In the genomic region with DNA sequence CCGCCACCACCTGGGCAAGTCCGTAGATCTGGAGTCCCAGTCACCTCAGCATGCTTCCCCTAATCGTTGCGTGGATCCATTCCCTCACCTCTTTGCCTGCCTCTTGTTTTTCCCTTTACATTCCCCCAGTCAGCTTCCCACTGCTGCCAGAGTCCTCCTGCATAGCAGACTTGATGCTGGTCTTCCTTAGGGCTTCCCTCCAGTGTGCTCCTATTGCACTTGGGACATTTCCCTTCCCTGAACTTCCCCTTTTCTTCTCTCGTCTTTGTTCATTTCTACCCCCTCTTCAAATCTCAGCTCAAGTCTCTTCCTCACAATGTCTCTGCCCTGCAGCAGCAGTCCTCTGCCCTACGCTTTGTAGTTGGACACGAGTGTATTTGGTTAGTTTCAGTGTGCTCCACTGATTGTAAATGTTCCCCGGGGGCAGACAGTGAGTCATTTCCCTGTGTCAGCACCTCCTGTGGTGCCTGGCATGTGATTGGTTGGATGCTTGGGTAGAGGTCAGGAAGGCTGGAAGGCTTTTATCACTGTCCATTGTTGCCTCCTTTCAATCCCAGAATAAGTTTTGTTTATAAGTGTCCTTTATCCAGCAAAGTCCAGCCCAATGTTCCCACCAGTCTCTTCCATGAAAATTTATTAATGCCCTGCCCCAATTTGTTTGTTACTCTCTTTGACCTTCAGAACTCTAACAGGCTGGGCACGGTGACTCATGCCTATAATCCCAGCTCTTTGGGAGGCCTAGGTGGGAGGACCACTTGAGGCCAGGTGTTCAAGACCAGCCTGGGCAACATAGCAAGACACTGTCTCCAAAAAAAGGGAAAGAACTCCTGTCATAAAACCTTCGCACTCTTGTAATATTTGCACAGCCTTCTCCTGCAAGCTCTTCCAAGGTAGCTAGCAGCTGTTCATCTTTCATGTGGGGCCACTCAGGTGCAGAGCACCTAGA, we compare ENCODE assay signal across 8 cellular contexts. TPM values are rescaled to one million over a fixed set of nuclear protein-coding genes. Genes with fewer than 3 reads are reported as not detected.
DNase-seq lines count a peak whose midpoint lies in the region; ATAC-seq and FAIRE-seq lines count a peak whose summit lies in the region.

No MANE protein-coding gene starts in this region.

- no peak overlapping the region for H3K23ac ChIP-seq in neuronal stem cell (ENCODE audit: low read depth, low read length, poor library complexity)

- H3K4me2 ChIP-seq in GM23248 (ENCODE audit: unreplicated experiment) = no peak overlapping the region
- H3K4me2 ChIP-seq in skeletal muscle satellite cell (ENCODE audit: low read length) = peak overlapping the region; percentile 24
- H3K4me2 ChIP-seq in neuronal stem cell (ENCODE audit: insufficient read depth, low read length, poor library complexity, severe bottlenecking) = no peak overlapping the region

- no peak overlapping the region for H2BK120ac ChIP-seq in neuronal stem cell (ENCODE audit: low read depth, low read length)

- H3K36me3 ChIP-seq in GM23248 (ENCODE audit: low read depth) = peaks cover 11% of the 10 kb centered on the region; the same call in 1 of the 2 replicates
- peaks cover 51% of the 10 kb centered on the region for H3K36me3 ChIP-seq in skeletal muscle satellite cell (ENCODE audit: insufficient read depth, low read length)
- H3K36me3 ChIP-seq in neuronal stem cell (replicated peaks in 1 of 2; ENCODE audit: control insufficient read depth in 2 of 2, insufficient read depth in 2 of 2, low read length in 2 of 2) = peaks cover 9 to 80% of the 10 kb centered on the region in 2 donors

- DNase-seq in AG08396 (ENCODE audit: low spot score) (peak; percentile 38), GM23248 (peak; percentile 52), RCC 7860 (ENCODE audit: low spot score) (peak; percentile 63), fibroblast of gingiva (ENCODE audit: low read depth) (peak; percentile 44), neuronal stem cell (ENCODE audit: low spot score) (no peak), inferior parietal cortex (ENCODE audit: extremely low spot score) (no peak)

- H3F3A ChIP-seq in GM23248 (ENCODE audit: insufficient read depth) = peaks cover 7% of the 10 kb centered on the region; the same call in 1 of the 2 replicates

- no peak overlapping the region for H2BK5ac ChIP-seq in neuronal stem cell (ENCODE audit: low read length)

- no peak overlapping the region for H3K9ac ChIP-seq in GM23248
- no peak overlapping the region for H3K9ac ChIP-seq in skeletal muscle satellite cell (ENCODE audit: low read depth, low read length)
- no peak overlapping the region for H3K9ac ChIP-seq in neuronal stem cell (ENCODE audit: low read depth, low read length, poor library complexity)

- peak; percentile 7 for FAIRE-seq in RCC 7860 (lab: Jason Lieb, UNC)

- no peaks in the 10 kb centered on the region for H3K9me2 ChIP-seq in GM23248 (ENCODE audit: insufficient read depth)

- peaks cover 10% of the 10 kb centered on the region for H3K4me1 ChIP-seq in GM23248 (ENCODE audit: insufficient read depth)
- H3K4me1 ChIP-seq in skeletal muscle satellite cell (ENCODE audit: control insufficient read depth, insufficient read depth, low read length) = peaks cover 10% of the 10 kb centered on the region
- peaks cover 2 to 6% of the 10 kb centered on the region in 2 donors for H3K4me1 ChIP-seq in neuronal stem cell (ENCODE audit: control insufficient read depth in 2 of 2, insufficient read depth in 1 of 2, low read depth in 1 of 2, low read length in 2 of 2)

- H4K91ac ChIP-seq in neuronal stem cell (ENCODE audit: low read depth, low read length, poor library complexity) = no peak overlapping the region

- WGBS in GM23248 (ENCODE audit: low coverage in 1 of 2, low lambda C conversion rate in 2 of 2, missing lambda C conversion rate in 2 of 2), 2 experiments = 77 to 82% methylated on average over 10 of the region's 10 CpGs
- WGBS in neuronal stem cell (ENCODE audit: extremely low coverage in 2 of 2, insufficient read length in 2 of 2, insufficient replicate concordance in 1 of 2), 2 donors = no CpG with 5 or more reads among the region's 10 CpGs

- no peak overlapping the region for H2BK12ac ChIP-seq in neuronal stem cell (ENCODE audit: low read length)

- peaks cover 4% of the 10 kb centered on the region; the same call in 1 of the 2 replicates for H4K20me1 ChIP-seq in GM23248 (ENCODE audit: insufficient read depth)

- in situ Hi-C loops in GM23248 (cut with MboI) = no loop called here

- H3K4ac ChIP-seq in neuronal stem cell (ENCODE audit: low read length) = no peak overlapping the region

- H3K9me3 ChIP-seq in GM23248 (ENCODE audit: low read depth) (no peaks in the 10 kb centered on the region), skeletal muscle satellite cell (replicated peaks; ENCODE audit: low read length) (no peaks in the 10 kb centered on the region), neuronal stem cell (replicated peaks in 1 of 2; ENCODE audit: control insufficient read depth in 2 of 2, insufficient read depth in 1 of 2, low read depth in 1 of 2, low read length in 2 of 2) (peaks cover 0 to 14% of the 10 kb centered on the region in 2 donors)

- no peak for ATAC-seq in HG02763 (IDR thresholded peaks at IDR 0.05; ENCODE audit: unreplicated experiment)

- H4K8ac ChIP-seq in neuronal stem cell (ENCODE audit: low read depth, low read length) = no peak overlapping the region

- H2BK15ac ChIP-seq in neuronal stem cell (ENCODE audit: low read length) = no peak overlapping the region

- no peak overlapping the region for H3K27ac ChIP-seq in GM23248
- no peak overlapping the region for H3K27ac ChIP-seq in neuronal stem cell (replicated peaks; ENCODE audit: low read length)

- H3K14ac ChIP-seq in neuronal stem cell (ENCODE audit: low read length) = no peak overlapping the region

- no peak overlapping the region for H3K18ac ChIP-seq in neuronal stem cell (ENCODE audit: low read length)

- H3K79me2 ChIP-seq in GM23248 (ENCODE audit: insufficient read depth) = peaks cover 51% of the 10 kb centered on the region

- H3K79me1 ChIP-seq in neuronal stem cell (ENCODE audit: low read depth, low read length) = peaks cover 2% of the 10 kb centered on the region

- H3K4me3 ChIP-seq in GM23248 (no peak overlapping the region), skeletal muscle satellite cell (ENCODE audit: low read length) (no peak overlapping the region), neuronal stem cell (ENCODE audit: low read length in 2 of 2) (no peak overlapping the region)

- H2AFZ ChIP-seq in GM23248 (no peak overlapping the region), neuronal stem cell (ENCODE audit: low read length) (no peak overlapping the region)

- H3K27me3 ChIP-seq in GM23248 (replicated peaks; ENCODE audit: insufficient read depth) = no peaks in the 10 kb centered on the region
- H3K27me3 ChIP-seq in skeletal muscle satellite cell (ENCODE audit: control insufficient read depth, insufficient read depth, low read length) = no peaks in the 10 kb centered on the region
- no peaks in the 10 kb centered on the region for H3K27me3 ChIP-seq in neuronal stem cell (ENCODE audit: control insufficient read depth in 3 of 3, insufficient read depth in 3 of 3, low read depth in 1 of 3, low read length in 3 of 3)

- no peak overlapping the region for H2AK5ac ChIP-seq in neuronal stem cell (ENCODE audit: low read depth, low read length)

RNA-seq across cellular contexts. Expression of a gene that starts 38.3 kb away (rescaled TPM):
- total RNA-seq in GM23248 (2014; rRNA removed; shearing (Covaris generic)) = 12.0 and 17.1 TPM in 2 replicates
- 28.5 and 29.1 TPM in 2 replicates for polyA plus RNA-seq in GM23248 (2016; fragmentation: Nextera tagmentation; extraction: Ambion mirVana)
- total RNA-seq in skeletal muscle satellite cell (2012; rRNA removed) = 13.2 and 13.3 TPM in 2 replicates
- 18.0 TPM for polyA plus RNA-seq in neuronal stem cell (2013, experiment 1 of 2)
- polyA plus RNA-seq in neuronal stem cell (2013, experiment 2 of 2) = 17.8 TPM

RNA-seq across cellular contexts. Expression of a gene that starts 54.0 kb away (rescaled TPM):
- total RNA-seq in GM23248 (2014; rRNA removed; shearing (Covaris generic)) = 0.38 and 0.86 TPM in 2 replicates
- polyA plus RNA-seq in GM23248 (2016; fragmentation: Nextera tagmentation; extraction: Ambion mirVana) = 0.30 and 0.68 TPM in 2 replicates
- 0.25 and 1.3 TPM in 2 replicates for total RNA-seq in skeletal muscle satellite cell (2012; rRNA removed)
- 66.9 TPM for polyA plus RNA-seq in neuronal stem cell (2013, experiment 1 of 2)
- polyA plus RNA-seq in neuronal stem cell (2013, experiment 2 of 2) = 67.5 TPM

Comparison
In these comparisons a context has a peak if more than half of its experiments do, and no peak if none do; other contexts are left out.
1. DNase-seq: peak in AG08396 (single experiment), GM23248 (single experiment), RCC 7860 (single experiment) and fibroblast of gingiva (single experiment); none in neuronal stem cell (single experiment) and inferior parietal cortex (single experiment).